Comparison of ENCODE assay signal across 22 cellular contexts in the genomic region with DNA sequence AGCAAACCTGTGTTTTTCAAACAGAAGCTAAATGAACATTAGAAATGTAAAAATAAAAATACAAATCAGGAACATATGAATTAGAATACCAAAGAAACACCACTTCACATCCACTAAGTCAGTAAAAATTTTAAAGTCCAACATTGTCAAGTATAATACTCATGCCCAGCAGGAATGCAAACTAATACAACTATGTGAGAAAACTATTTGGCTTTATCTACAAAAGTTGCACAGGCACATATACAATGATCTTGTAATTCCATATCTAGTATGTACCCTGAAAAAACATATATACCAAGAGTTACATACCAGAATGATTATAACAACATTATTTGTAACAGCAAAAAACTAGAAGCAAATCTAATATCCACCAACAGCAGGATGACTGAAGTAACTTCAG.
"Had no signal": no experiment of that assay in that cellular context is flagged by ENCODE, and none has a peak within 500 bp of the region (broad histone marks: within the 10 kb centered on the region; RNA-seq: fewer than 3 reads in every experiment).

No MANE protein-coding gene starts in this region.

- DNase-seq: activated CD4-positive, CD25-positive, alpha-beta regulatory T cell treated with anti-CD3 and anti-CD28 coated beads, Interleukin-2, amount 50 U/mL, for 72 hours; activated CD8-positive, alpha-beta memory T cell treated with anti-CD3 and anti-CD28 coated beads for 24 hours; activated CD8-positive, alpha-beta memory T cell treated with anti-CD3 and anti-CD28 coated beads, Interleukin-2, amount 50 U/mL, for 48 hours; activated effector memory CD4-positive, alpha-beta T cell treated with Interleukin-2 at 50 U/mL for 16 hours; activated naive CD4-positive, alpha-beta T cell treated with anti-CD3 and anti-CD28 coated beads, Interleukin-2, amount 10 ng/mL, durations not matched to agents 7 days and 5 days; activated naive CD8-positive, alpha-beta T cell treated with anti-CD3 and anti-CD28 coated beads, Interleukin-2, amount 50 U/mL, for 24 hours; activated T-cell treated with anti-CD3 and anti-CD28 coated beads, Interleukin-2, amount 50 U/mL, for 48 hours; central memory CD4-positive, alpha-beta T cell; left cardiac atrium; lower lobe of right lung; natural killer cell; right lobe of liver; stimulated activated CD4-positive, alpha-beta T cell treated with anti-CD3 and anti-CD28 coated beads, Interleukin-4, amount 100 ng/mL, for 1 hour; stimulated activated naive CD8-positive, alpha-beta T cell treated with anti-CD3 and anti-CD28 coated beads, Interleukin-15, amount 100 ng/mL, for 72 hours; T-helper 2 cell; transverse colon had no signal

- FAIRE-seq: islet of Langerhans had no signal

- H3K27me3 Mint-ChIP-seq: activated naive CD4-positive, alpha-beta T cell treated with anti-CD3 and anti-CD28 coated beads, Interleukin-2, amount 10 ng/mL, durations not matched to agents 7 days and 5 days; activated naive CD8-positive, alpha-beta T cell treated with anti-CD3 and anti-CD28 coated beads, Interleukin-2, amount 50 U/mL, for 24 hours; stimulated activated naive CD8-positive, alpha-beta T cell treated with anti-CD3 and anti-CD28 coated beads, Interleukin-15, amount 100 ng/mL, for 72 hours had no signal

- H3K27ac Mint-ChIP-seq: activated naive CD4-positive, alpha-beta T cell treated with anti-CD3 and anti-CD28 coated beads, Interleukin-2, amount 10 ng/mL, durations not matched to agents 7 days and 5 days; activated naive CD8-positive, alpha-beta T cell treated with anti-CD3 and anti-CD28 coated beads, Interleukin-2, amount 50 U/mL, for 24 hours; natural killer cell had no signal

- H3K4me1 ChIP-seq: lower lobe of right lung, suprapubic skin, transverse colon, vagina had no signal

- H3K4me3 Mint-ChIP-seq: activated naive CD4-positive, alpha-beta T cell treated with anti-CD3 and anti-CD28 coated beads, Interleukin-2, amount 10 ng/mL, durations not matched to agents 7 days and 5 days; activated naive CD8-positive, alpha-beta T cell treated with anti-CD3 and anti-CD28 coated beads, Interleukin-2, amount 50 U/mL, for 24 hours; natural killer cell; stimulated activated naive CD8-positive, alpha-beta T cell treated with anti-CD3 and anti-CD28 coated beads, Interleukin-15, amount 100 ng/mL, for 72 hours had no signal

- ATAC-seq: activated naive CD8-positive, alpha-beta T cell treated with anti-CD3 and anti-CD28 coated beads, Interleukin-2, amount 50 U/mL, for 24 hours; left cardiac atrium; lower lobe of right lung; natural killer cell; right lobe of liver; stimulated activated naive CD8-positive, alpha-beta T cell treated with anti-CD3 and anti-CD28 coated beads, Interleukin-15, amount 100 ng/mL, for 72 hours had no signal

- H3K27me3 ChIP-seq: right lobe of liver, suprapubic skin, transverse colon, vagina had no signal

- H3K4me3 ChIP-seq: coronary artery, lower lobe of right lung, right lobe of liver, smooth muscle cell, suprapubic skin, transverse colon, vagina had no signal

- H3K36me3 ChIP-seq: right lobe of liver had no signal

- H3K9ac ChIP-seq: parathyroid adenoma had no signal

- H3K4me1 Mint-ChIP-seq: activated naive CD4-positive, alpha-beta T cell treated with anti-CD3 and anti-CD28 coated beads, Interleukin-2, amount 10 ng/mL, durations not matched to agents 7 days and 5 days; activated naive CD8-positive, alpha-beta T cell treated with anti-CD3 and anti-CD28 coated beads, Interleukin-2, amount 50 U/mL, for 24 hours; natural killer cell; stimulated activated naive CD8-positive, alpha-beta T cell treated with anti-CD3 and anti-CD28 coated beads, Interleukin-15, amount 100 ng/mL, for 72 hours had no signal

- H3K9me3 ChIP-seq: right lobe of liver had no signal
